Comparison of ENCODE assay signal across 8 cellular contexts in the genomic region with DNA sequence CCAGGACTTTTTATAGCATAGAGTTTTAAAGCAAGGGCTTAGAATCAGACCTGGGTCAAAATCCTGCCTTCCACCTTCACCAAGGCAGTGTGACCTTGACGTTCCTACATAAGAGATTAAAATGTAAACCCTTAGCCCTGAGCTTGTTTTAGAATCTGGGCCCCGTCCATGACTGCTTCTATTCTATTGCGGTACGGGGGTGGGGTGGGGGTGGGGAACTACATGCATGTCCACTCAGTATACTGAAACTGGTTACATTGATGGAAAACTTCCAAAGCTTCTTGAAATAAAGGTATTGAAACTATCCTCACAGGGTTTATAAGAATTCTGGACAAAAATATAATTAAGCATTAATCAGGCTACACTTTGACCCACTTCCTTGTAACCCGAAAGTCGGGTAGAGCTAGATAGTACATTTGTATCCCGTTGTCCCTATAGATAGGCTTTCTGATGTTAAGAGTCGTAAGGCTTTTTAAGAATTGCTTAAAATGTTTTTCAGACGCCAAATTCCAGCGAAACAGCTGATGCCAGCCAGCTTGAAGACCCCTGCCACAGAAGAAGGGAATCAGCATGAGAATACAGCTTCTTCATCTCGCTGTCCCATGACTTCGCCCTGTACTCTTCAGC. TPM values are rescaled to one million over a fixed set of nuclear protein-coding genes. Genes with fewer than 3 reads are reported as not detected.
DNase-seq lines count a peak whose midpoint lies in the region; TF ChIP-seq lines count a peak whose summit lies in the region.

No MANE protein-coding gene starts in this region.

- H3K27ac ChIP-seq in epithelial cell of prostate, result peak overlapping the region; percentile 26
- peak overlapping the region; percentile 34 to 66 for H3K27ac ChIP-seq in ovary

- H3K4me3 ChIP-seq in NB4 (ENCODE audit: low read depth, low read length), result peak overlapping the region; percentile 90
- H3K4me3 ChIP-seq in ovary, result peak overlapping the region; percentile 89

- TF ChIP-seq EP300 in ovary (IDR thresholded peaks at IDR 0.05), result no peak

- no peaks in the 10 kb centered on the region for H3K9me3 ChIP-seq in ovary

- H3K27me3 ChIP-seq in ovary, result no peaks in the 10 kb centered on the region

- TF ChIP-seq POLR2A in NB4 (IDR thresholded peaks at IDR 0.05; ENCODE audit: extremely low read depth, insufficient read length), result no peak
- no peak for TF ChIP-seq POLR2A in ovary (IDR thresholded peaks at IDR 0.05)

- intact Hi-C loops in ovary (cut with DNase I), result no loop called here

- 63 to 67% (median 64%) methylated on average over 12 of the region's 12 CpGs for WGBS in ovary, 3 donors

- no peaks in the 10 kb centered on the region for H3K36me3 ChIP-seq in ovary

- DNase-seq in DMS79 treated with DMSO at 0.1 percent for 48 hours (lab: John Stamatoyannopoulos, UW), result peak; percentile 23
- DNase-seq in DMS79 (lab: John Stamatoyannopoulos, UW), result no peak
- no peak for DNase-seq in NB4 (ENCODE audit: low read depth)
- DNase-seq in epithelial cell of prostate (ENCODE audit: low read depth, low spot score), result no peak
- no peak for DNase-seq in ovary
- DNase-seq in DMS114 treated with DMSO at 0.1 percent for 48 hours (lab: John Stamatoyannopoulos, UW; ENCODE audit: unreplicated experiment), result no peak
- DNase-seq in epidermal melanocyte (ENCODE audit: insufficient read length, low spot score), result no peak
- no peak for DNase-seq in effector CD4-positive, alpha-beta T cell

- TF ChIP-seq CTCF in NB4 (IDR thresholded peaks at IDR 0.05; ENCODE audit: low read depth, low read length) (no peak), ovary (IDR thresholded peaks at IDR 0.05) (no peak)

- H3K4me1 ChIP-seq in ovary (ENCODE audit: insufficient read depth), result no peaks in the 10 kb centered on the region

RNA-seq across cellular contexts. Expression of a gene that starts 0.8 kb away (rescaled TPM):
- 1 to 10 TPM; 2.5 to 5.4 (median 3.9) TPM for total RNA-seq in ovary
- 1 to 10 TPM; 1.9 to 7.2 TPM for polyA plus RNA-seq in ovary
